In the genomic region with DNA sequence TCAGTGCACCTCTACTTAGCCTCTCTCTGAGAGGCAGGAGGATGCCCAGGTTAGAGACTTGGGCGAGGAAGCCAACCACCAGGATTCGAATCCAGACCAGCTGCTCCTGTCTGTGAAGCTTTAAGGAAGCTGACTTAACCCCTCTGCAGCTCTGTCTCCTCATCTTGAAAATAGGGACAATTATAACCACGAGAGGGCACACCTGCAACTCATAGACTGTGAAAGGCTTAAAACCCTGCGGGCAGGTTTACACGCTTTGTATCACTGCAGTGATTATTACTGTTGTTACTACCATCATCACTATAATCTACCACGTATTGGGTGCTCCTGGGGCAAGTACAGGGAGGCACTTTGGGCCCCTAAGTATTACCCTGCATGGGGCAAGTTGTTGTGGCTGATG, we compare ENCODE assay signal across 9 cellular contexts.
DNase-seq lines count a peak whose midpoint lies in the region; ATAC-seq and TF ChIP-seq lines count a peak whose summit lies in the region.
"Had no signal": no experiment of that assay in that cellular context is flagged by ENCODE, and none has a peak within 500 bp of the region (broad histone marks: within the 10 kb centered on the region; RNA-seq: fewer than 3 reads in every experiment).

No MANE protein-coding gene starts in this region.

- ATAC-seq in WTC11 (peak; percentile 57; the same call in 1 of the 2 replicates), memory B cell (ENCODE audit: low read depth) (peak; percentile 30)

- H3K27ac Mint-ChIP-seq in WTC11, result no peak overlapping the region
- peak overlapping the region; percentile 92 for H3K27ac Mint-ChIP-seq in memory B cell

- no peaks in the 10 kb centered on the region for H3K9me3 ChIP-seq in uterus

- POLR2A ChIA-PET in WTC11 (lab: Charles Lee), result interaction anchor here (0.5 to 0.6 kb wide), 2 partner anchors 9 to 41 kb away, joined by 4 read pairs; no protein-coding TSS in a partner anchor

- H3K27me3 ChIP-seq in uterus, result no peaks in the 10 kb centered on the region
- H3K27me3 ChIP-seq: BLaER1 had no signal

- H3K4me3 ChIP-seq in LNCaP clone FGC (ENCODE audit: low read depth, low read length), result no peak overlapping the region
- no peak overlapping the region for H3K4me3 ChIP-seq in uterus
- H3K4me3 ChIP-seq: BLaER1 had no signal

- intact Hi-C loops in uterus (cut with DNase I; ENCODE audit: low total_unique reads), result no loop called here

- no peak overlapping the region for H3K4me3 Mint-ChIP-seq in WTC11
- H3K4me3 Mint-ChIP-seq in memory B cell, result no peak overlapping the region

- peak; percentile 32 for DNase-seq in NCI-H510A treated with DMSO at 0.1 percent for 48 hours (lab: John Stamatoyannopoulos, UW)
- no peak for DNase-seq in NCI-H510A (lab: John Stamatoyannopoulos, UW)
- DNase-seq in LNCaP clone FGC (ENCODE audit: low read depth), result peak; percentile 3
- no peak for DNase-seq in WTC11 (ENCODE audit: low spot score)
- no peak for DNase-seq in memory B cell (ENCODE audit: low spot score in 2 of 2)
- DNase-seq in NCI-H128 (lab: John Stamatoyannopoulos, UW; ENCODE audit: unreplicated experiment), result no peak
- DNase-seq in uterus, result no peak
- no peak for DNase-seq in mesenteric fat pad (ENCODE audit: low spot score)

- TF ChIP-seq CTCF in LNCaP clone FGC (IDR thresholded peaks at IDR 0.05; ENCODE audit: control insufficient read depth, extremely low read depth, insufficient read depth) (peak; percentile 59), WTC11 (IDR thresholded peaks at IDR 0.05) (0 out of 2 replicates have a peak, but pooled peaks have one; percentile 18), uterus (IDR thresholded peaks at IDR 0.05) (no peak)

- H3K36me3 Mint-ChIP-seq in WTC11 (peaks cover 5% of the 10 kb centered on the region; the same call in 1 of the 2 replicates), memory B cell (no peaks in the 10 kb centered on the region)

- no peak overlapping the region for H3K27ac ChIP-seq in uterus
- H3K27ac ChIP-seq: BLaER1 had no signal

- CTCF ChIA-PET in WTC11 (lab: Charles Lee), result interaction anchor here (0.6 to 2.2 kb wide), 8 partner anchors 8 to 1032 kb away, joined by 3 to 9 read pairs (median 3); no protein-coding TSS in a partner anchor

- H3K9me3 Mint-ChIP-seq in WTC11 (peaks cover 11% of the 10 kb centered on the region), memory B cell (peaks cover 8% of the 10 kb centered on the region)

- H3K36me3 ChIP-seq in uterus, result no peaks in the 10 kb centered on the region
- H3K36me3 ChIP-seq: BLaER1 had no signal

- H3K4me1 Mint-ChIP-seq in WTC11 (no peaks in the 10 kb centered on the region), memory B cell (peaks cover 21% of the 10 kb centered on the region)

- H3K4me1 ChIP-seq in uterus, result no peaks in the 10 kb centered on the region

- H3K27me3 Mint-ChIP-seq in WTC11 (ENCODE audit: low read depth) (peaks cover 2% of the 10 kb centered on the region; the same call in 1 of the 2 replicates), memory B cell (no peaks in the 10 kb centered on the region)

- TF ChIP-seq POLR2A in uterus (IDR thresholded peaks at IDR 0.05), result no peak

TF ChIP-seq in WTC11, 78 proteins besides CTCF, POLR2A, EP300 and RAD21:
- TF ChIP-seq, protein P1, sequence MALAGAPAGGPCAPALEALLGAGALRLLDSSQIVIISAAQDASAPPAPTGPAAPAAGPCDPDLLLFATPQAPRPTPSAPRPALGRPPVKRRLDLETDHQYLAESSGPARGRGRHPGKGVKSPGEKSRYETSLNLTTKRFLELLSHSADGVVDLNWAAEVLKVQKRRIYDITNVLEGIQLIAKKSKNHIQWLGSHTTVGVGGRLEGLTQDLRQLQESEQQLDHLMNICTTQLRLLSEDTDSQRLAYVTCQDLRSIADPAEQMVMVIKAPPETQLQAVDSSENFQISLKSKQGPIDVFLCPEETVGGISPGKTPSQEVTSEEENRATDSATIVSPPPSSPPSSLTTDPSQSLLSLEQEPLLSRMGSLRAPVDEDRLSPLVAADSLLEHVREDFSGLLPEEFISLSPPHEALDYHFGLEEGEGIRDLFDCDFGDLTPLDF (CRISPR knock-in tag; IDR thresholded peaks at IDR 0.05), result no peak
- TF ChIP-seq, protein P2, sequence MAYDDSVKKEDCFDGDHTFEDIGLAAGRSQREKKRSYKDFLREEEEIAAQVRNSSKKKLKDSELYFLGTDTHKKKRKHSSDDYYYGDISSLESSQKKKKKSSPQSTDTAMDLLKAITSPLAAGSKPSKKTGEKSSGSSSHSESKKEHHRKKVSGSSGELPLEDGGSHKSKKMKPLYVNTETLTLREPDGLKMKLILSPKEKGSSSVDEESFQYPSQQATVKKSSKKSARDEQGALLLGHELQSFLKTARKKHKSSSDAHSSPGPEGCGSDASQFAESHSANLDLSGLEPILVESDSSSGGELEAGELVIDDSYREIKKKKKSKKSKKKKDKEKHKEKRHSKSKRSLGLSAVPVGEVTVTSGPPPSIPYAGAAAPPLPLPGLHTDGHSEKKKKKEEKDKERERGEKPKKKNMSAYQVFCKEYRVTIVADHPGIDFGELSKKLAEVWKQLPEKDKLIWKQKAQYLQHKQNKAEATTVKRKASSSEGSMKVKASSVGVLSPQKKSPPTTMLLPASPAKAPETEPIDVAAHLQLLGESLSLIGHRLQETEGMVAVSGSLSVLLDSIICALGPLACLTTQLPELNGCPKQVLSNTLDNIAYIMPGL (CRISPR knock-in tag; IDR thresholded peaks at IDR 0.05), result no peak
- TF ChIP-seq CBFB (CRISPR knock-in tag; IDR thresholded peaks at IDR 0.05; ENCODE audit: low read depth) (no peak), ATF1 (CRISPR knock-in tag; IDR thresholded peaks at IDR 0.05) (no peak), TEAD1 (CRISPR knock-in tag; IDR thresholded peaks at IDR 0.05) (no peak)
- TF ChIP-seq, protein P3, sequence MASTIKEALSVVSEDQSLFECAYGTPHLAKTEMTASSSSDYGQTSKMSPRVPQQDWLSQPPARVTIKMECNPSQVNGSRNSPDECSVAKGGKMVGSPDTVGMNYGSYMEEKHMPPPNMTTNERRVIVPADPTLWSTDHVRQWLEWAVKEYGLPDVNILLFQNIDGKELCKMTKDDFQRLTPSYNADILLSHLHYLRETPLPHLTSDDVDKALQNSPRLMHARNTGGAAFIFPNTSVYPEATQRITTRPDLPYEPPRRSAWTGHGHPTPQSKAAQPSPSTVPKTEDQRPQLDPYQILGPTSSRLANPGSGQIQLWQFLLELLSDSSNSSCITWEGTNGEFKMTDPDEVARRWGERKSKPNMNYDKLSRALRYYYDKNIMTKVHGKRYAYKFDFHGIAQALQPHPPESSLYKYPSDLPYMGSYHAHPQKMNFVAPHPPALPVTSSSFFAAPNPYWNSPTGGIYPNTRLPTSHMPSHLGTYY (CRISPR knock-in tag; IDR thresholded peaks at IDR 0.05), result no peak

Comparison
In these comparisons a context has a peak if more than half of its experiments do, and no peak if none do; other contexts are left out.
1. DNase-seq: peak in NCI-H510A treated with DMSO at 0.1 percent for 48 hours (single experiment) and LNCaP clone FGC (single experiment); none in NCI-H510A (single experiment), WTC11 (single experiment), memory B cell (0 of 2), NCI-H128 (single experiment), uterus (0 of 2) and mesenteric fat pad (single experiment).
2. CTCF ChIP-seq: peak in LNCaP clone FGC (single experiment) and WTC11 (single experiment); none in uterus (0 of 4).